In the genomic region with DNA sequence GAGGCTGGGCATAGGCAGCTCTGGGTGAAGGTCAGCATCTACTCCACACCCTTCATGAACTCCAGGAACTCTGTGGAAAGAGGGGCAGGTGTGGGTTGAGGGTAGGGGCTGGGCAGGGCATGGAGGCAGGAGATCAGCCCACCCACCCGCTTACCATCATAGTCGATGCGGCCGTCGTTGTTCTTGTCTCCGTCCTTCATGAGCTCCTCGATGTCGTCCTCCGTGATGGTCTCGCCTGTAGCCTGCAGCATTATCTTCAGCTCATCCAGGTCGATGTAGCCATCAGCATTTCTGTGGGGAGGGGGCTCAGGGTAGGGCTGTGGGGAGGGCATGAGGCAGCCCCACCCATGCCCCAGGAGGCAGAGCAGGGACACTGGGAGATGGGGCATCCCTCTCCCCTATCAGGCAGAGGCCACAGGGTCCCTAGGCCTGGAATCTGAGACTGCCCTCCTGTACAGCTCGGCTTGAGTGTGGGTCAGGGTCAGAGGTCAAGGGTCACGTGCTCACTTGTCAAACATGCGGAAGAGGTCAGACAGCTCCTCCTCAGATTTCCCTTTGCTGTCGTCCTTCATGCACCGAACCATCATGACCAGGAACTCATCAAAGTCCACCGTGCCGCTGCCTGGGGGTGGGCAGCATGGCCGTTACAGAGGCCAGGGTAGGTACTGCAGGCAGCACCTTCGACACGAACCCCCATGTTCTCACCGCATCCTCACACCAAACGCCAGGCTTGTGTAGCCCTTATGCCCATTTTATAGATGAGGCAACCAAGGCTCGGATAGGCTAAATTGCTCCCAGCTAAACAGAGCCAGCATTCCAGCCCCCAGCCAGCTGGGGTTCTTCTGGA, we compare ENCODE assay signal across 1 cellular context.
TF ChIP-seq lines count a peak whose summit lies in the region.

No MANE protein-coding gene starts in this region.

TF ChIP-seq in HepG2, 621 proteins besides CTCF, POLR2A, EP300 and RAD21 (continues in another document):
- TF ChIP-seq CENPT (CRISPR knock-in tag; IDR thresholded peaks at IDR 0.05; ENCODE audit: low read depth) (no peak), KDM1A (CRISPR knock-in tag; IDR thresholded peaks at IDR 0.05) (0 out of 2 replicates have a peak, but pooled peaks have one; percentile 35), TEAD3 (CRISPR knock-in tag; optimal IDR thresholded peaks at IDR 0.05; ENCODE audit: borderline replicate concordance) (peak; percentile 75), GABPA (IDR thresholded peaks at IDR 0.05; ENCODE audit: low read depth, low read length) (no peak), GABPA (CRISPR knock-in tag; IDR thresholded peaks at IDR 0.05; ENCODE audit: low read depth) (peak; percentile 24; the same call in 1 of the 2 replicates), ZNF232 (CRISPR knock-in tag; IDR thresholded peaks at IDR 0.05; ENCODE audit: borderline replicate concordance) (no peak), ZNF263 (CRISPR knock-in tag; IDR thresholded peaks at IDR 0.05) (peak; percentile 37; the same call in 1 of the 2 replicates), TGIF2 (CRISPR knock-in tag; IDR thresholded peaks at IDR 0.05) (peak; percentile 70; the same call in 1 of the 2 replicates), ZNF850 (CRISPR knock-in tag; conservative IDR thresholded peaks at IDR 0.05) (no peak), NR2F1 (CRISPR knock-in tag; IDR thresholded peaks at IDR 0.05) (peak; percentile 76 to 89; a peak in 3 of 4 replicates), FOSL1 (CRISPR knock-in tag; IDR thresholded peaks at IDR 0.05; ENCODE audit: borderline replicate concordance) (no peak), FOXA1 (IDR thresholded peaks at IDR 0.05) (no peak), FOXA1 (CRISPR knock-in tag; IDR thresholded peaks at IDR 0.05) (0 out of 2 replicates have a peak, but pooled peaks have one; percentile 22), CREB1 (IDR thresholded peaks at IDR 0.05) (no peak), CREB1 (CRISPR knock-in tag; IDR thresholded peaks at IDR 0.05) (no peak), MYC (CRISPR knock-in tag; IDR thresholded peaks at IDR 0.05; ENCODE audit: borderline replicate concordance) (peak; percentile 44; the same call in 1 of the 2 replicates), BORCS8-MEF2B (CRISPR knock-in tag; IDR thresholded peaks at IDR 0.05) (0 out of 2 replicates have a peak, but pooled peaks have one; percentile 33), ZNF737 (CRISPR knock-in tag; IDR thresholded peaks at IDR 0.05; ENCODE audit: borderline replicate concordance) (no peak), MAFF (IDR thresholded peaks at IDR 0.05; ENCODE audit: low read depth, low read length) (no peak), ZNF619 (CRISPR knock-in tag; IDR thresholded peaks at IDR 0.05) (no peak), BHLHE40 (IDR thresholded peaks at IDR 0.05; ENCODE audit: low read length) (peak; percentile 76), ELF1 (CRISPR knock-in tag; IDR thresholded peaks at IDR 0.05) (peak; percentile 61), MXI1 (IDR thresholded peaks at IDR 0.05; ENCODE audit: borderline replicate concordance, low read depth, low read length) (peak; percentile 22; the same call in 1 of the 3 replicates), TARDBP (CRISPR knock-in tag; IDR thresholded peaks at IDR 0.05) (0 out of 2 replicates have a peak, but pooled peaks have one; percentile 26), MTA1 (CRISPR knock-in tag; IDR thresholded peaks at IDR 0.05; ENCODE audit: borderline replicate concordance) (0 out of 2 replicates have a peak, but pooled peaks have one; percentile 21), KDM2A (CRISPR knock-in tag; IDR thresholded peaks at IDR 0.05; ENCODE audit: borderline replicate concordance, low read depth) (no peak), SP1 (IDR thresholded peaks at IDR 0.05) (no peak), SP1 (CRISPR knock-in tag; IDR thresholded peaks at IDR 0.05) (peak; percentile 8; the same call in 1 of the 2 replicates), NCOA2 (CRISPR knock-in tag; IDR thresholded peaks at IDR 0.05) (0 out of 2 replicates have a peak, but pooled peaks have one; percentile 21), NR2F6 (IDR thresholded peaks at IDR 0.05) (peak; percentile 97), NR2F6 (CRISPR knock-in tag; IDR thresholded peaks at IDR 0.05) (peak; percentile 98), ADNP (CRISPR knock-in tag; IDR thresholded peaks at IDR 0.05) (no peak), RXRA (CRISPR knock-in tag; IDR thresholded peaks at IDR 0.05) (peak; percentile 34; the same call in 1 of the 2 replicates)
- TF ChIP-seq, protein P1, sequence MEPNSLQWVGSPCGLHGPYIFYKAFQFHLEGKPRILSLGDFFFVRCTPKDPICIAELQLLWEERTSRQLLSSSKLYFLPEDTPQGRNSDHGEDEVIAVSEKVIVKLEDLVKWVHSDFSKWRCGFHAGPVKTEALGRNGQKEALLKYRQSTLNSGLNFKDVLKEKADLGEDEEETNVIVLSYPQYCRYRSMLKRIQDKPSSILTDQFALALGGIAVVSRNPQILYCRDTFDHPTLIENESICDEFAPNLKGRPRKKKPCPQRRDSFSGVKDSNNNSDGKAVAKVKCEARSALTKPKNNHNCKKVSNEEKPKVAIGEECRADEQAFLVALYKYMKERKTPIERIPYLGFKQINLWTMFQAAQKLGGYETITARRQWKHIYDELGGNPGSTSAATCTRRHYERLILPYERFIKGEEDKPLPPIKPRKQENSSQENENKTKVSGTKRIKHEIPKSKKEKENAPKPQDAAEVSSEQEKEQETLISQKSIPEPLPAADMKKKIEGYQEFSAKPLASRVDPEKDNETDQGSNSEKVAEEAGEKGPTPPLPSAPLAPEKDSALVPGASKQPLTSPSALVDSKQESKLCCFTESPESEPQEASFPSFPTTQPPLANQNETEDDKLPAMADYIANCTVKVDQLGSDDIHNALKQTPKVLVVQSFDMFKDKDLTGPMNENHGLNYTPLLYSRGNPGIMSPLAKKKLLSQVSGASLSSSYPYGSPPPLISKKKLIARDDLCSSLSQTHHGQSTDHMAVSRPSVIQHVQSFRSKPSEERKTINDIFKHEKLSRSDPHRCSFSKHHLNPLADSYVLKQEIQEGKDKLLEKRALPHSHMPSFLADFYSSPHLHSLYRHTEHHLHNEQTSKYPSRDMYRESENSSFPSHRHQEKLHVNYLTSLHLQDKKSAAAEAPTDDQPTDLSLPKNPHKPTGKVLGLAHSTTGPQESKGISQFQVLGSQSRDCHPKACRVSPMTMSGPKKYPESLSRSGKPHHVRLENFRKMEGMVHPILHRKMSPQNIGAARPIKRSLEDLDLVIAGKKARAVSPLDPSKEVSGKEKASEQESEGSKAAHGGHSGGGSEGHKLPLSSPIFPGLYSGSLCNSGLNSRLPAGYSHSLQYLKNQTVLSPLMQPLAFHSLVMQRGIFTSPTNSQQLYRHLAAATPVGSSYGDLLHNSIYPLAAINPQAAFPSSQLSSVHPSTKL (CRISPR knock-in tag; IDR thresholded peaks at IDR 0.05), result 0 out of 2 replicates have a peak, but pooled peaks have one; percentile 36
- TF ChIP-seq, protein P2, sequence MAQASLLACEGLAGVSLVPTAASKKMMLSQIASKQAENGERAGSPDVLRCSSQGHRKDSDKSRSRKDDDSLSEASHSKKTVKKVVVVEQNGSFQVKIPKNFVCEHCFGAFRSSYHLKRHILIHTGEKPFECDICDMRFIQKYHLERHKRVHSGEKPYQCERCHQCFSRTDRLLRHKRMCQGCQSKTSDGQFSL (CRISPR knock-in tag; IDR thresholded peaks at IDR 0.05), result 0 out of 2 replicates have a peak, but pooled peaks have one; percentile 20
- TF ChIP-seq, protein P3, sequence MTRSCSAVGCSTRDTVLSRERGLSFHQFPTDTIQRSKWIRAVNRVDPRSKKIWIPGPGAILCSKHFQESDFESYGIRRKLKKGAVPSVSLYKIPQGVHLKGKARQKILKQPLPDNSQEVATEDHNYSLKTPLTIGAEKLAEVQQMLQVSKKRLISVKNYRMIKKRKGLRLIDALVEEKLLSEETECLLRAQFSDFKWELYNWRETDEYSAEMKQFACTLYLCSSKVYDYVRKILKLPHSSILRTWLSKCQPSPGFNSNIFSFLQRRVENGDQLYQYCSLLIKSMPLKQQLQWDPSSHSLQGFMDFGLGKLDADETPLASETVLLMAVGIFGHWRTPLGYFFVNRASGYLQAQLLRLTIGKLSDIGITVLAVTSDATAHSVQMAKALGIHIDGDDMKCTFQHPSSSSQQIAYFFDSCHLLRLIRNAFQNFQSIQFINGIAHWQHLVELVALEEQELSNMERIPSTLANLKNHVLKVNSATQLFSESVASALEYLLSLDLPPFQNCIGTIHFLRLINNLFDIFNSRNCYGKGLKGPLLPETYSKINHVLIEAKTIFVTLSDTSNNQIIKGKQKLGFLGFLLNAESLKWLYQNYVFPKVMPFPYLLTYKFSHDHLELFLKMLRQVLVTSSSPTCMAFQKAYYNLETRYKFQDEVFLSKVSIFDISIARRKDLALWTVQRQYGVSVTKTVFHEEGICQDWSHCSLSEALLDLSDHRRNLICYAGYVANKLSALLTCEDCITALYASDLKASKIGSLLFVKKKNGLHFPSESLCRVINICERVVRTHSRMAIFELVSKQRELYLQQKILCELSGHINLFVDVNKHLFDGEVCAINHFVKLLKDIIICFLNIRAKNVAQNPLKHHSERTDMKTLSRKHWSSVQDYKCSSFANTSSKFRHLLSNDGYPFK (CRISPR knock-in tag; IDR thresholded peaks at IDR 0.05; ENCODE audit: borderline replicate concordance), result peak; percentile 20; the same call in 1 of the 2 replicates
- TF ChIP-seq, protein P4, sequence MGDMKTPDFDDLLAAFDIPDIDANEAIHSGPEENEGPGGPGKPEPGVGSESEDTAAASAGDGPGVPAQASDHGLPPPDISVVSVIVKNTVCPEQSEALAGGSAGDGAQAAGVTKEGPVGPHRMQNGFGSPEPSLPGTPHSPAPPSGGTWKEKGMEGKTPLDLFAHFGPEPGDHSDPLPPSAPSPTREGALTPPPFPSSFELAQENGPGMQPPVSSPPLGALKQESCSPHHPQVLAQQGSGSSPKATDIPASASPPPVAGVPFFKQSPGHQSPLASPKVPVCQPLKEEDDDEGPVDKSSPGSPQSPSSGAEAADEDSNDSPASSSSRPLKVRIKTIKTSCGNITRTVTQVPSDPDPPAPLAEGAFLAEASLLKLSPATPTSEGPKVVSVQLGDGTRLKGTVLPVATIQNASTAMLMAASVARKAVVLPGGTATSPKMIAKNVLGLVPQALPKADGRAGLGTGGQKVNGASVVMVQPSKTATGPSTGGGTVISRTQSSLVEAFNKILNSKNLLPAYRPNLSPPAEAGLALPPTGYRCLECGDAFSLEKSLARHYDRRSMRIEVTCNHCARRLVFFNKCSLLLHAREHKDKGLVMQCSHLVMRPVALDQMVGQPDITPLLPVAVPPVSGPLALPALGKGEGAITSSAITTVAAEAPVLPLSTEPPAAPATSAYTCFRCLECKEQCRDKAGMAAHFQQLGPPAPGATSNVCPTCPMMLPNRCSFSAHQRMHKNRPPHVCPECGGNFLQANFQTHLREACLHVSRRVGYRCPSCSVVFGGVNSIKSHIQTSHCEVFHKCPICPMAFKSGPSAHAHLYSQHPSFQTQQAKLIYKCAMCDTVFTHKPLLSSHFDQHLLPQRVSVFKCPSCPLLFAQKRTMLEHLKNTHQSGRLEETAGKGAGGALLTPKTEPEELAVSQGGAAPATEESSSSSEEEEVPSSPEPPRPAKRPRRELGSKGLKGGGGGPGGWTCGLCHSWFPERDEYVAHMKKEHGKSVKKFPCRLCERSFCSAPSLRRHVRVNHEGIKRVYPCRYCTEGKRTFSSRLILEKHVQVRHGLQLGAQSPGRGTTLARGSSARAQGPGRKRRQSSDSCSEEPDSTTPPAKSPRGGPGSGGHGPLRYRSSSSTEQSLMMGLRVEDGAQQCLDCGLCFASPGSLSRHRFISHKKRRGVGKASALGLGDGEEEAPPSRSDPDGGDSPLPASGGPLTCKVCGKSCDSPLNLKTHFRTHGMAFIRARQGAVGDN (CRISPR knock-in tag; IDR thresholded peaks at IDR 0.05), result peak; percentile 75
- TF ChIP-seq, protein P5, sequence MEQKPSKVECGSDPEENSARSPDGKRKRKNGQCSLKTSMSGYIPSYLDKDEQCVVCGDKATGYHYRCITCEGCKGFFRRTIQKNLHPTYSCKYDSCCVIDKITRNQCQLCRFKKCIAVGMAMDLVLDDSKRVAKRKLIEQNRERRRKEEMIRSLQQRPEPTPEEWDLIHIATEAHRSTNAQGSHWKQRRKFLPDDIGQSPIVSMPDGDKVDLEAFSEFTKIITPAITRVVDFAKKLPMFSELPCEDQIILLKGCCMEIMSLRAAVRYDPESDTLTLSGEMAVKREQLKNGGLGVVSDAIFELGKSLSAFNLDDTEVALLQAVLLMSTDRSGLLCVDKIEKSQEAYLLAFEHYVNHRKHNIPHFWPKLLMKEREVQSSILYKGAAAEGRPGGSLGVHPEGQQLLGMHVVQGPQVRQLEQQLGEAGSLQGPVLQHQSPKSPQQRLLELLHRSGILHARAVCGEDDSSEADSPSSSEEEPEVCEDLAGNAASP (CRISPR knock-in tag; IDR thresholded peaks at IDR 0.05; ENCODE audit: borderline replicate concordance), result 0 out of 2 replicates have a peak, but pooled peaks have one; percentile 26
- TF ChIP-seq, protein P6, sequence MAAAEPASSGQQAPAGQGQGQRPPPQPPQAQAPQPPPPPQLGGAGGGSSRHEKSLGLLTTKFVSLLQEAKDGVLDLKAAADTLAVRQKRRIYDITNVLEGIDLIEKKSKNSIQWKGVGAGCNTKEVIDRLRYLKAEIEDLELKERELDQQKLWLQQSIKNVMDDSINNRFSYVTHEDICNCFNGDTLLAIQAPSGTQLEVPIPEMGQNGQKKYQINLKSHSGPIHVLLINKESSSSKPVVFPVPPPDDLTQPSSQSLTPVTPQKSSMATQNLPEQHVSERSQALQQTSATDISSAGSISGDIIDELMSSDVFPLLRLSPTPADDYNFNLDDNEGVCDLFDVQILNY (CRISPR knock-in tag; conservative IDR thresholded peaks at IDR 0.05), result no peak
- TF ChIP-seq, protein P7, sequence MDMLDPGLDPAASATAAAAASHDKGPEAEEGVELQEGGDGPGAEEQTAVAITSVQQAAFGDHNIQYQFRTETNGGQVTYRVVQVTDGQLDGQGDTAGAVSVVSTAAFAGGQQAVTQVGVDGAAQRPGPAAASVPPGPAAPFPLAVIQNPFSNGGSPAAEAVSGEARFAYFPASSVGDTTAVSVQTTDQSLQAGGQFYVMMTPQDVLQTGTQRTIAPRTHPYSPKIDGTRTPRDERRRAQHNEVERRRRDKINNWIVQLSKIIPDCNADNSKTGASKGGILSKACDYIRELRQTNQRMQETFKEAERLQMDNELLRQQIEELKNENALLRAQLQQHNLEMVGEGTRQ (IDR thresholded peaks at IDR 0.05; ENCODE audit: low read depth, low read length), result peak; percentile 74
- TF ChIP-seq, protein P7 (CRISPR knock-in tag; IDR thresholded peaks at IDR 0.05; ENCODE audit: borderline replicate concordance), result peak; percentile 73; the same call in 1 of the 2 replicates
